In genomic region chr1:110159160-110159559, GRCh38 we compare ENCODE assay signal across 18 cellular contexts. TPM values are rescaled to one million over a fixed set of nuclear protein-coding genes. Genes with fewer than 3 reads are reported as not detected.
DNase-seq lines count a peak whose midpoint lies in the region; ATAC-seq lines count a peak whose summit lies in the region.
"Had no signal": no experiment of that assay in that cellular context is flagged by ENCODE, and none has a peak within 500 bp of the region (broad histone marks: within the 10 kb centered on the region; RNA-seq: fewer than 3 reads in every experiment).

No MANE protein-coding gene starts in this region.

- peaks cover 40 to 79% of the 10 kb centered on the region in 2 donors for H3K27me3 Mint-ChIP-seq in stimulated activated naive B cell treated with anti-CD40 and anti-IgM and Interleukin-4, amounts not matched to agents 10 μg/mL and 1 μg/mL and 100 μg/mL, for 72 hours

- ATAC-seq in stimulated activated naive B cell treated with anti-CD40 and anti-IgM and Interleukin-4, amounts not matched to agents 10 μg/mL and 1 μg/mL and 100 μg/mL, for 72 hours (replicated peaks): no peak
- ATAC-seq in HG02973 (IDR thresholded peaks at IDR 0.05; ENCODE audit: unreplicated experiment) (no peak), left ventricle myocardium superior (no peak)
- ATAC-seq: CD8-positive, alpha-beta T cell; GM23338; HepG2 had no signal

- peaks cover 3% of the 10 kb centered on the region in 2 donors for H3K36me3 Mint-ChIP-seq in stimulated activated naive B cell treated with anti-CD40 and anti-IgM and Interleukin-4, amounts not matched to agents 10 μg/mL and 1 μg/mL and 100 μg/mL, for 72 hours
- H3K36me3 Mint-ChIP-seq: CD8-positive, alpha-beta T cell had no signal

- H3K4me1 Mint-ChIP-seq in stimulated activated naive B cell treated with anti-CD40 and anti-IgM and Interleukin-4, amounts not matched to agents 10 μg/mL and 1 μg/mL and 100 μg/mL, for 72 hours: peaks cover 0 to 5% of the 10 kb centered on the region in 2 donors
- H3K4me1 Mint-ChIP-seq: B cell had no signal

- no peak overlapping the region for H3K27ac Mint-ChIP-seq in stimulated activated naive B cell treated with anti-CD40 and anti-IgM and Interleukin-4, amounts not matched to agents 10 μg/mL and 1 μg/mL and 100 μg/mL, for 72 hours
- H3K27ac Mint-ChIP-seq: B cell; CD8-positive, alpha-beta T cell; GM23338 had no signal

- intact Hi-C loops in left ventricle myocardium superior (cut with micrococcal nuclease): no loop called here

- DNase-seq in NCI-H82 (lab: John Stamatoyannopoulos, UW) (peak; percentile 37), NCI-H82 treated with DMSO at 0.1 percent for 48 hours (lab: John Stamatoyannopoulos, UW; ENCODE audit: unreplicated experiment) (no peak), NCI-H2171 treated with DMSO at 0.1 percent for 48 hours (lab: John Stamatoyannopoulos, UW) (peak; percentile 88), cerebellar cortex (ENCODE audit: low spot score) (peak; percentile 69), left ventricle myocardium superior (no peak)
- no peak for DNase-seq in stimulated activated naive B cell treated with anti-CD40 and anti-IgM and Interleukin-4, amounts not matched to agents 10 μg/mL and 1 μg/mL and 100 μg/mL, for 72 hours
- DNase-seq: CD8-positive, alpha-beta T cell; DMS153; DMS79; GF-D8; HCEC 1CT had no signal

- peak overlapping the region; percentile 20 for H3K27ac ChIP-seq in temporal lobe (ENCODE audit: low read depth, low read length)
- H3K27ac ChIP-seq: BLaER1 treated with 17β-estradiol and CSF1 and Interleukin-3, amounts not matched to agents 10 nM and 100 nM had no signal

- H3K4me3 Mint-ChIP-seq in stimulated activated naive B cell treated with anti-CD40 and anti-IgM and Interleukin-4, amounts not matched to agents 10 μg/mL and 1 μg/mL and 100 μg/mL, for 72 hours: no peak overlapping the region
- H3K4me3 Mint-ChIP-seq: B cell; CD8-positive, alpha-beta T cell; GM23338 had no signal

- H3K9me3 Mint-ChIP-seq in stimulated activated naive B cell treated with anti-CD40 and anti-IgM and Interleukin-4, amounts not matched to agents 10 μg/mL and 1 μg/mL and 100 μg/mL, for 72 hours: peaks cover 0 to 7% of the 10 kb centered on the region in 2 donors
- H3K9me3 Mint-ChIP-seq: CD8-positive, alpha-beta T cell; GM23338 had no signal

RNA-seq across cellular contexts. Expression of gene SLC6A17, which starts 8.9 kb away (rescaled TPM):
- 13.5 TPM for total RNA-seq in temporal lobe
- total RNA-seq in left ventricle myocardium superior: not detected
- total RNA-seq: B cell; CD8-positive, alpha-beta T cell; HepG2 had no signal

RNA-seq across cellular contexts. Expression of gene UBL4B, which starts 46.9 kb away (rescaled TPM):
- total RNA-seq in temporal lobe (0.25 TPM), left ventricle myocardium superior (not detected)
- total RNA-seq: B cell; CD8-positive, alpha-beta T cell; Daoy; GM23338; HepG2 had no signal

RNA-seq across cellular contexts. Expression of gene KCNC4, which starts 51.0 kb away (rescaled TPM):
- total RNA-seq in temporal lobe (4.2 TPM), left ventricle myocardium superior (4.7 TPM)

Comparison
In these comparisons a context has a peak if more than half of its experiments do, and no peak if none do; other contexts are left out.
1. DNase-seq: peak in NCI-H82 (single experiment), NCI-H2171 treated with DMSO at 0.1 percent for 48 hours (single experiment) and cerebellar cortex (single experiment); none in NCI-H82 treated with DMSO at 0.1 percent for 48 hours (single experiment), stimulated activated naive B cell treated with anti-CD40 and anti-IgM and Interleukin-4, amounts not matched to agents 10 μg/mL and 1 μg/mL and 100 μg/mL, for 72 hours (single experiment) and left ventricle myocardium superior (single experiment).
2. RNA of gene SLC6A17, which starts 8.9 kb away (total RNA-seq): 13.5 TPM in temporal lobe (single experiment); not detected in left ventricle myocardium superior (single experiment); every median in the first group is over 10 times any median in the second.